In the genomic region with DNA sequence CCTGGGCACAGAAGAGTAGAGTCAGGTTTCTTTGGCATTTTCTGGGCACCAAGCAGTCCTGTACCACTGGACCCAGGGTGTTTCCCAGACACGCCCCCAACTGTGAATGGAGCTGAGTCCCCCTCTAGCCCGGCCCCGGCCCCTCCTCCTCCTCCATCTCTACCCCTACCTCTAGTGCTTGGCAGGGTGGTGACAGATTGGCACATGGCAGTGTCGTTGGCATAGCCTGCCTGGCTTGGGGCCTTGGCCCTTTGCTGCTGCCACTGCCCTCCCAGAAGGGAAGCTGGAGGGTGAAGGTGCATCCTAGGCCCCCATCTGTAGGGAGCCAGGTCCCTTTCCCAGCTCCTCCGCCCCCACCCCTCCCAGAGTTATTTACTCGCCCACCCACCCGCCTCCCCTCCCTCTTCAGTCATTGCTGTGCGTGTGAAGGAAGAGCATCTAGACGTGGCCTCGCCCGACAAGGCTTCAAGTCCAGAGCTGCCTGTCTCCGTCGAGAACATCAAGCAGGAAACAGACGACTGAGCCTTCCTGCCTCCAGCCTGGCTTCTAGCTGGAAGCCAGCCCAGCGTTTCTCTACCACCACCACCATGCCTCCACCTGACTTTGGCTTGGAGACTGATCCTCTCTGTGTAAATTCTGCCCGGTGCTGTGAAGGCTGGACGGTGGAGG, we compare ENCODE assay signal across 20 cellular contexts. TPM values are rescaled to one million over a fixed set of nuclear protein-coding genes. Genes with fewer than 3 reads are reported as not detected.
DNase-seq lines count a peak whose midpoint lies in the region; ATAC-seq, FAIRE-seq and TF ChIP-seq lines count a peak whose summit lies in the region.
"Had no signal": no experiment of that assay in that cellular context is flagged by ENCODE, and none has a peak within 500 bp of the region (broad histone marks: within the 10 kb centered on the region; RNA-seq: fewer than 3 reads in every experiment).

No MANE protein-coding gene starts in this region.

- ATAC-seq in left lobe of liver (peak; percentile 37), GM21723 (IDR thresholded peaks at IDR 0.05; ENCODE audit: unreplicated experiment) (no peak)
- ATAC-seq: activated T-cell treated with anti-CD3 and anti-CD28 coated beads, Interleukin-2, amount 50 U/mL, for 72 hours; PC-3; stimulated activated memory B cell treated with anti-CD40 and anti-IgM and Interleukin-4, amounts not matched to agents 10 μg/mL and 1 μg/mL and 100 μg/mL, for 72 hours had no signal

- peaks cover 7 to 23% of the 10 kb centered on the region in 2 experiments for H3K36me3 ChIP-seq in endothelial cell of umbilical vein (ENCODE audit: control insufficient read depth in 2 of 2, extremely low read depth in 1 of 2, insufficient read depth in 2 of 2, low read length in 2 of 2)
- H3K36me3 ChIP-seq in Peyer's patch: peaks cover 0 to 60% (median 0%) of the 10 kb centered on the region in 3 donors

- peak; percentile 85 for FAIRE-seq in endothelial cell of umbilical vein (lab: Jason Lieb, UNC)
- FAIRE-seq: GM19239 had no signal

- H3K9me1 ChIP-seq in endothelial cell of umbilical vein (replicated peaks; ENCODE audit: control insufficient read depth, extremely low read depth, insufficient read depth, low read length): no peaks in the 10 kb centered on the region

- intact Hi-C loops in endothelial cell of umbilical vein (cut with micrococcal nuclease): loop anchor here (2.0 to 10.0 kb wide), 2 partner anchors 13 to 305 kb away; no protein-coding TSS in a partner anchor

- H3K27me3 ChIP-seq in endothelial cell of umbilical vein (ENCODE audit: control insufficient read depth in 2 of 2, insufficient read depth in 2 of 2, low read length in 2 of 2): no peaks in the 10 kb centered on the region
- no peaks in the 10 kb centered on the region for H3K27me3 ChIP-seq in Peyer's patch
- H3K27me3 ChIP-seq: suprapubic skin had no signal

- H3K27ac ChIP-seq in RWPE1 (peak overlapping the region; percentile 99), endothelial cell of umbilical vein (ENCODE audit: insufficient read depth, low read depth, low read length) (peak overlapping the region; percentile 78), substantia nigra (ENCODE audit: low read depth, low read length, poor library complexity, severe bottlenecking) (peak overlapping the region; percentile 23), Peyer's patch (peak overlapping the region in 1 of 4 donors; percentile 19)
- H3K27ac ChIP-seq: suprapubic skin had no signal

- H2AFZ ChIP-seq in endothelial cell of umbilical vein (ENCODE audit: low read depth, low read length): no peak overlapping the region

- no peaks in the 10 kb centered on the region for H3K79me2 ChIP-seq in endothelial cell of umbilical vein (ENCODE audit: control insufficient read depth, insufficient read depth, low read length)

- H3K4me3 ChIP-seq in endothelial cell of umbilical vein (replicated peaks in 1 of 3; ENCODE audit: insufficient read depth in 1 of 3, low read depth in 1 of 3, low read length in 3 of 3): no peak overlapping the region
- no peak overlapping the region for H3K4me3 ChIP-seq in Peyer's patch
- H3K4me3 ChIP-seq: smooth muscle cell, suprapubic skin had no signal

- H3K4me2 ChIP-seq in endothelial cell of umbilical vein (ENCODE audit: insufficient read depth, low read length): no peak overlapping the region
- H3K4me2 ChIP-seq: smooth muscle cell had no signal

- no peaks in the 10 kb centered on the region for H3K9me3 ChIP-seq in endothelial cell of umbilical vein (replicated peaks; ENCODE audit: control insufficient read depth, insufficient read depth, low read length)
- no peaks in the 10 kb centered on the region for H3K9me3 ChIP-seq in Peyer's patch
- H3K9me3 ChIP-seq: suprapubic skin had no signal

- no peaks in the 10 kb centered on the region for H4K20me1 ChIP-seq in endothelial cell of umbilical vein (replicated peaks; ENCODE audit: control insufficient read depth, extremely low read depth, insufficient read depth, low read length)

- H3K4me1 ChIP-seq in endothelial cell of umbilical vein (ENCODE audit: control insufficient read depth, extremely low read depth, insufficient read depth, low read length) (peaks cover 30% of the 10 kb centered on the region), Peyer's patch (no peaks in the 10 kb centered on the region)
- H3K4me1 ChIP-seq: suprapubic skin had no signal

- POLR2A ChIA-PET in RWPE1 (lab: Yijun Ruan, JAX; ENCODE audit: low non-redundant PET) (no interaction called here), endothelial cell of umbilical vein (lab: Charles Lee) (interaction anchor here (0.6 kb wide), 1 partner anchor 310 kb away, joined by 6 read pairs; no protein-coding TSS in a partner anchor)

- CTCF ChIA-PET in RWPE1 (lab: Yijun Ruan, JAX): interaction anchor here (0.6 to 0.9 kb wide), 2 partner anchors 8 to 160 kb away, joined by 3 to 4 read pairs; no protein-coding TSS in a partner anchor
- CTCF ChIA-PET in endothelial cell of umbilical vein (lab: Charles Lee): interaction anchor here (1.0 to 1.6 kb wide), 7 partner anchors 8 to 307 kb away, joined by 3 to 9 read pairs (median 4); a partner anchor contains a TSS

- TF ChIP-seq POLR2A in endothelial cell of umbilical vein (IDR thresholded peaks at IDR 0.05; ENCODE audit: low read depth, low read length) (no peak), Peyer's patch (IDR thresholded peaks at IDR 0.05) (no peak)

- no peak for TF ChIP-seq CTCF in RWPE1 (conservative IDR thresholded peaks at IDR 0.05; ENCODE audit: low read depth)
- TF ChIP-seq CTCF in endothelial cell of umbilical vein (IDR thresholded peaks at IDR 0.05; ENCODE audit: extremely low read depth in 1 of 2, insufficient read depth in 1 of 2, low read depth in 1 of 2, low read length in 2 of 2): no peak
- TF ChIP-seq CTCF in Peyer's patch (IDR thresholded peaks at IDR 0.05): no peak

- dilution Hi-C loops in endothelial cell of umbilical vein (cut with MboI; ENCODE audit: extremely low pct_ligation_motif_present, low sequenced_read_pairs): no loop called here

- H3K9ac ChIP-seq in endothelial cell of umbilical vein (replicated peaks; ENCODE audit: extremely low read depth, insufficient read depth, low read length): peak overlapping the region; percentile 34

- DNase-seq in RWPE1 (ENCODE audit: low spot score) (no peak), endothelial cell of umbilical vein (ENCODE audit: low read depth, low spot score) (peak; percentile 83), left lobe of liver (ENCODE audit: low spot score) (no peak), substantia nigra (lab: John Stamatoyannopoulos, UW) (peak in 3 of 49 donors; percentile 16 to 53 (median 21)), Peyer's patch (no peak), kidney tubule cell (ENCODE audit: low spot score) (no peak)
- DNase-seq: activated B cell treated with CpG ODN at 0.5 μM for 24 hours; activated CD4-positive, alpha-beta T cell treated with anti-CD3 and anti-CD28 coated beads, Interleukin-2, amount 50 U/mL, for 1 hour; activated naive CD4-positive, alpha-beta T cell treated with Interleukin-2 at 50 U/mL for 16 hours; activated T-cell treated with anti-CD3 and anti-CD28 coated beads, Interleukin-2, amount 50 U/mL, for 72 hours; DMS79 treated with DMSO at 0.1 percent for 48 hours; NCI-H1694; NCI-H524; PC-3; SHP77 treated with DMSO at 0.1 percent for 48 hours had no signal

- no TSS peak for BruUV-seq in endothelial cell of umbilical vein (replicated peaks; lab: Mats Ljungman, UMichigan)

TF ChIP-seq in endothelial cell of umbilical vein, 7 proteins besides CTCF, POLR2A, EP300 and RAD21:
- peak; percentile 51 for TF ChIP-seq POLR2AphosphoS5 (IDR thresholded peaks at IDR 0.05; ENCODE audit: insufficient read depth, low read depth, low read length)
- TF ChIP-seq, protein P1, sequence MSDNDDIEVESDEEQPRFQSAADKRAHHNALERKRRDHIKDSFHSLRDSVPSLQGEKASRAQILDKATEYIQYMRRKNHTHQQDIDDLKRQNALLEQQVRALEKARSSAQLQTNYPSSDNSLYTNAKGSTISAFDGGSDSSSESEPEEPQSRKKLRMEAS (IDR thresholded peaks at IDR 0.05; ENCODE audit: insufficient read depth, insufficient read length): no peak

RNA-seq across cellular contexts. Expression of a gene that starts 10.9 kb away (rescaled TPM):
- total RNA-seq in endothelial cell of umbilical vein (0.69 and 2.1 TPM in 2 replicates), left lobe of liver (2.5 TPM), Peyer's patch (1 to 10 TPM in 2 of 4 donors, under 1 TPM in 1, not detected in 1; 0.80 to 5.3 (median 2.3) TPM)
- 1.1 and 2.1 TPM in 2 replicates for polyA plus RNA-seq in endothelial cell of umbilical vein
- 0.58 and 1.4 TPM in 2 replicates for polyA plus RNA-seq in endothelial cell of umbilical vein (2011; cell fraction: cytosol; rRNA removed)
- 0.36 and 0.97 TPM in 2 replicates for polyA plus RNA-seq in endothelial cell of umbilical vein (2011; cell fraction: nucleus; rRNA removed)
- 0.50 and 0.61 TPM in 2 replicates for polyA plus RNA-seq in endothelial cell of umbilical vein (2012)
- 0.21 and 0.58 TPM in 2 replicates for polyA minus RNA-seq in endothelial cell of umbilical vein
- not detected for polyA minus RNA-seq in endothelial cell of umbilical vein (2011; cell fraction: cytosol; rRNA and poly(A)+ RNA removed)
- polyA minus RNA-seq in endothelial cell of umbilical vein (2011; cell fraction: nucleus; rRNA and poly(A)+ RNA removed): 0.38 and 0.91 TPM in 2 replicates
- total RNA-seq: activated B cell treated with CpG ODN at 0.5 μM for 24 hours, smooth muscle cell had no signal

RNA-seq across cellular contexts. Expression of a gene that starts 24.8 kb away (rescaled TPM):
- total RNA-seq in endothelial cell of umbilical vein (31.8 and 34.9 TPM in 2 replicates), left lobe of liver (12.7 TPM), Peyer's patch (10 to 100 TPM; 15.0 to 41.3 (median 20.1) TPM)
- 28.2 and 29.5 TPM in 2 replicates for polyA plus RNA-seq in endothelial cell of umbilical vein
- polyA plus RNA-seq in endothelial cell of umbilical vein (2011; cell fraction: cytosol; rRNA removed): 28.1 and 29.0 TPM in 2 replicates
- 44.3 and 44.8 TPM in 2 replicates for polyA plus RNA-seq in endothelial cell of umbilical vein (2011; cell fraction: nucleus; rRNA removed)
- polyA plus RNA-seq in endothelial cell of umbilical vein (2012): 19.3 and 19.9 TPM in 2 replicates
- 34.6 and 35.9 TPM in 2 replicates for polyA minus RNA-seq in endothelial cell of umbilical vein
- 13.7 TPM for polyA minus RNA-seq in endothelial cell of umbilical vein (2011; cell fraction: cytosol; rRNA and poly(A)+ RNA removed)
- polyA minus RNA-seq in endothelial cell of umbilical vein (2011; cell fraction: nucleus; rRNA and poly(A)+ RNA removed): 16.3 and 17.2 TPM in 2 replicates

RNA-seq across cellular contexts. Expression of a gene that starts 56.1 kb away (rescaled TPM):
- total RNA-seq in endothelial cell of umbilical vein: 154 and 169 TPM in 2 replicates
- 177 and 182 TPM in 2 replicates for polyA plus RNA-seq in endothelial cell of umbilical vein
- 165 and 183 TPM in 2 replicates for polyA plus RNA-seq in endothelial cell of umbilical vein (2011; cell fraction: cytosol; rRNA removed)
- 245 and 247 TPM in 2 replicates for polyA plus RNA-seq in endothelial cell of umbilical vein (2011; cell fraction: nucleus; rRNA removed)
- polyA plus RNA-seq in endothelial cell of umbilical vein (2012): 155 and 164 TPM in 2 replicates
- polyA minus RNA-seq in endothelial cell of umbilical vein: 117 and 132 TPM in 2 replicates
- polyA minus RNA-seq in endothelial cell of umbilical vein (2011; cell fraction: cytosol; rRNA and poly(A)+ RNA removed): 89.3 TPM
- polyA minus RNA-seq in endothelial cell of umbilical vein (2011; cell fraction: nucleus; rRNA and poly(A)+ RNA removed): 59.1 and 64.0 TPM in 2 replicates
- total RNA-seq in left lobe of liver: 34.7 TPM
- total RNA-seq in Peyer's patch: 10 to 100 TPM; 29.8 to 79.2 (median 35.8) TPM
